8 cellular contexts compared by ENCODE assay signal in the genomic region with DNA sequence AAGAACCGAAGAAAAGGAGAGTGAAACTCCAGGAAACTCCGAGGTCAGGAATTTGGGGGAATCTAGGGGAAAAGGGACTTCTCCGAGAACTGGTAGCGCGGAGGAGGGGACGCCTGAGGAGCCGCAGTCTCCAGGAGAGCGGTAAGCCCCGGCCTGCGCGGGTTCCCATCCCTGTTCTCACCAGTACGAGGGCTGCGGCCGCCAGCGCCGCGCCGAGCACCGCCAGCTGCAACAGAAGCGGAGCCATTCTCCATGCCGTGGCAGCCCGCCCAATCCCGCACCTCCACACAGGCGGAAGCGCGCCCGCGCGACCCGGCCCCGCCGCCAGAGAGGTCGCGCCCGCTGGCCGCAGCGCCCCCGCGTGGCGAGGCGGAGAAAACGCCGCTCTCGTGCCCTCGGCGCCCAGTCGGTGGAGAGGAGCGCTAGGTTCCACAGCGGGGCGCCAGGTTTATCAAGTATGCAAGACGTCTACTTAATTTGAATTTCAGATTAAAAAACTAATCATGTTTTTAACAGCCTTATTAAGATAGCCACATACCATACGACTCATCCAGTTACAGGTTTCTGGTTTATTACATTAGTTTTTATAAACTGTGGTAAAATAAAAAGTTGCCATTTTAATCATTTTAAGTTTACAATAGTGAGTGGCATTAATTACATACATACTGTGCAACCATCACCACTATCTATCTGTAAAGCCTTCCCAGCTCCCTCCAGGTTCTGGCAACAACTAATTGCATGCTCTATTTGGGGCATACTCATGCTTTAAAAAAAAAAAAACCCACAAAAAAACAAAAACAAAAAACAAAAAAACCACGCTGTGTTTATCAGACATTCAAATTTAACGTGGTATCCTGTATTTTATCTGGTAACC. TPM values are rescaled to one million over a fixed set of nuclear protein-coding genes. Genes with fewer than 3 reads are reported as not detected.
DNase-seq lines count a peak whose midpoint lies in the region; ATAC-seq, FAIRE-seq and TF ChIP-seq lines count a peak whose summit lies in the region.

A gene with protein sequence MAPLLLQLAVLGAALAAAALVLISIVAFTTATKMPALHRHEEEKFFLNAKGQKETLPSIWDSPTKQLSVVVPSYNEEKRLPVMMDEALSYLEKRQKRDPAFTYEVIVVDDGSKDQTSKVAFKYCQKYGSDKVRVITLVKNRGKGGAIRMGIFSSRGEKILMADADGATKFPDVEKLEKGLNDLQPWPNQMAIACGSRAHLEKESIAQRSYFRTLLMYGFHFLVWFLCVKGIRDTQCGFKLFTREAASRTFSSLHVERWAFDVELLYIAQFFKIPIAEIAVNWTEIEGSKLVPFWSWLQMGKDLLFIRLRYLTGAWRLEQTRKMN (minus strand): TSS at position 287 of the 874 bp plus-strand sequence. CDS start 40 bp downstream, at position 247.

- H3K36me3 ChIP-seq in adipocyte (ENCODE audit: control insufficient read depth, insufficient read depth, low read length, severe bottlenecking), result peaks cover 30% of the 10 kb centered on the region
- peaks cover 21% of the 10 kb centered on the region for H3K36me3 ChIP-seq in cardiac muscle cell

- peaks cover 20% of the 10 kb centered on the region for H3K4me1 Mint-ChIP-seq in type B pancreatic cell (ENCODE audit: unreplicated experiment)

- H3K27me3 Mint-ChIP-seq in type B pancreatic cell, result no peaks in the 10 kb centered on the region

- H3K9ac ChIP-seq in adipocyte (ENCODE audit: low read length), result peak within 1 kb of the TSS; percentile 98

- TF ChIP-seq POLR2A in GM12891 (IDR thresholded peaks at IDR 0.05; ENCODE audit: low read depth, low read length), result peak; percentile 95

- H3K4me1 ChIP-seq in adipocyte (ENCODE audit: control insufficient read depth, insufficient read depth, low read length) (peaks cover 18% of the 10 kb centered on the region), cardiac muscle cell (ENCODE audit: low read depth) (peaks cover 6% of the 10 kb centered on the region)

- no peaks in the 10 kb centered on the region for H3K27me3 ChIP-seq in adipocyte (replicated peaks; ENCODE audit: control insufficient read depth, insufficient read depth, low read length)
- H3K27me3 ChIP-seq in cardiac muscle cell, result no peaks in the 10 kb centered on the region

- DNase-seq in GM12891 (ENCODE audit: insufficient read length, low spot score) (peak; percentile 78), NCI-H1417 treated with DMSO at 0.1 percent for 48 hours (lab: John Stamatoyannopoulos, UW) (peak; percentile 55), T follicular helper cell (ENCODE audit: low read depth) (peak; percentile 92), adipocyte (ENCODE audit: low read depth) (peak; percentile 97), cardiac muscle cell (ENCODE audit: low read depth in 1 of 2, low spot score in 1 of 2) (peak; percentile 93 to 94), posterior cingulate gyrus (peak; percentile 87 to 99 (median 90)), type B pancreatic cell (ENCODE audit: extremely low spot score, unreplicated experiment) (peak; percentile 95)

- peak within 1 kb of the TSS; percentile 98 for H3K27ac ChIP-seq in cardiac muscle cell

- ATAC-seq in HG02763 (IDR thresholded peaks at IDR 0.05; ENCODE audit: unreplicated experiment), result peak; percentile 64

- peak within 1 kb of the TSS; percentile 100 for H3K4me3 Mint-ChIP-seq in type B pancreatic cell

- FAIRE-seq in GM12891 (lab: Jason Lieb, UNC), result peak; percentile 96

- intact Hi-C loops in posterior cingulate gyrus (cut with DNase I), result loop anchor here (10.0 kb wide), 1 partner anchor 84 kb away; no protein-coding TSS in a partner anchor

- no peaks in the 10 kb centered on the region for H3K9me3 ChIP-seq in adipocyte (ENCODE audit: control insufficient read depth, low read length)
- H3K9me3 ChIP-seq in cardiac muscle cell (ENCODE audit: low read depth), result no peaks in the 10 kb centered on the region

- H3K4me3 ChIP-seq in adipocyte (ENCODE audit: low read length) (peak within 1 kb of the TSS; percentile 99), cardiac muscle cell (peak within 1 kb of the TSS; percentile 93)

- H3K36me3 Mint-ChIP-seq in type B pancreatic cell, result peaks cover 3% of the 10 kb centered on the region

- peak; percentile 76 for TF ChIP-seq CTCF in cardiac muscle cell (IDR thresholded peaks at IDR 0.05; ENCODE audit: low read depth, low read length)
- peak; percentile 98 for TF ChIP-seq CTCF in type B pancreatic cell (conservative IDR thresholded peaks at IDR 0.05)

- peak within 1 kb of the TSS; percentile 99 for H3K27ac Mint-ChIP-seq in type B pancreatic cell

- no peaks in the 10 kb centered on the region for H3K9me3 Mint-ChIP-seq in type B pancreatic cell

TF ChIP-seq in GM12891, 5 proteins besides CTCF, POLR2A, EP300 and RAD21:
- TF ChIP-seq POU2F2 (IDR thresholded peaks at IDR 0.05; ENCODE audit: low read depth, low read length) (peak; percentile 65; the same call in 1 of the 2 replicates), PAX5 (IDR thresholded peaks at IDR 0.05; ENCODE audit: insufficient read depth, low read length, severe bottlenecking) (peak; percentile 60), POLR2AphosphoS5 (IDR thresholded peaks at IDR 0.05; ENCODE audit: low read depth, low read length) (peak; percentile 92), SPI1 (IDR thresholded peaks at IDR 0.05; ENCODE audit: low read depth, low read length) (peak; percentile 26; the same call in 1 of the 2 replicates), TAF1 (IDR thresholded peaks at IDR 0.05; ENCODE audit: low read depth, low read length) (peak; percentile 98)

RNA-seq across cellular contexts. Expression of the gene that starts here (rescaled TPM):
- polyA plus RNA-seq in GM12891 (2012; ENCODE audit: low read depth, missing spikeins), result 27.4 TPM
- total RNA-seq in cardiac muscle cell (15.1 and 19.7 TPM in 2 replicates), type B pancreatic cell (ENCODE audit: low replicate concordance) (36.2 and 37.7 TPM in 2 replicates)
- 52.8 and 56.0 TPM in 2 replicates for polyA plus RNA-seq in cardiac muscle cell

Comparison
In these comparisons a context has a peak if more than half of its experiments do, and no peak if none do; other contexts are left out.
1. Peak in every context shown above with its lines: DNase-seq, ATAC-seq, H3K4me3 ChIP-seq and H3K27ac ChIP-seq.